ENCODE assay signal across 15 cellular contexts in the genomic region with DNA sequence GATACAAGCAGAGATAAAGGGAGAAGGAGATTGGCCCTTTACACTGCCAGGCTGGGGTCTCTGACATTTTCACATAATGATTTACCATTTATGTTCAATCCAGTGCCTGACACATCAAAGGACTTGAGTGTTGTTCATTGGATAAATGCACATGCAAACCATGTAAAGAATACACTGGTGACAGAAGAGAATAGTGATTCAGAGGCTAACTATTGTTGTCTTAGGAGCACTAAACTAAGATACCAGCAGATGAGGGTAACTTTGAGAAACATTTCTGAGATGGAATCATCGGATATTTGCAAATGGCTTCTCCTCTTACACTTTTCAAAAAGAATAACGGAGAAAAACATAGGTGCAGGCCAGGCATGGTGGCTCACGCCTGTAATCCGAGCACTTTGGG.
"Had no signal": no experiment of that assay in that cellular context is flagged by ENCODE, and none has a peak within 500 bp of the region (broad histone marks: within the 10 kb centered on the region; RNA-seq: fewer than 3 reads in every experiment).

No MANE protein-coding gene starts in this region.

- H3K36me3 ChIP-seq: lower lobe of right lung, pancreas, tibial artery had no signal

- H3K4me3 Mint-ChIP-seq: activated CD8-positive, alpha-beta memory T cell treated with anti-CD3 and anti-CD28 coated beads, Interleukin-2, amount 10 ng/mL, durations not matched to agents 7 days and 5 days; activated naive CD8-positive, alpha-beta T cell; activated T-cell treated with anti-CD3 and anti-CD28 coated beads, Interleukin-2, amount 50 U/mL, for 4 hours; mesothelial cell of epicardium; neural crest cell; stimulated activated effector memory CD8-positive, alpha-beta T cell treated with anti-CD3 and anti-CD28 coated beads, Interleukin-12 subunit alpha, Interleukin-12 subunit beta, amount 100 ng/mL, for 72 hours; T-helper 17 cell had no signal

- H3K27ac Mint-ChIP-seq: activated CD8-positive, alpha-beta memory T cell treated with anti-CD3 and anti-CD28 coated beads, Interleukin-2, amount 10 ng/mL, durations not matched to agents 7 days and 5 days; activated naive CD8-positive, alpha-beta T cell; mesothelial cell of epicardium; stimulated activated effector memory CD8-positive, alpha-beta T cell treated with anti-CD3 and anti-CD28 coated beads, Interleukin-12 subunit alpha, Interleukin-12 subunit beta, amount 100 ng/mL, for 72 hours; T-helper 17 cell had no signal

- H3K9me3 Mint-ChIP-seq: activated T-cell treated with anti-CD3 and anti-CD28 coated beads, Interleukin-2, amount 50 U/mL, for 4 hours; neural crest cell; stimulated activated effector memory CD8-positive, alpha-beta T cell treated with anti-CD3 and anti-CD28 coated beads, Interleukin-12 subunit alpha, Interleukin-12 subunit beta, amount 100 ng/mL, for 72 hours had no signal

- DNase-seq: activated CD4-positive, alpha-beta T cell treated with anti-CD3 and anti-CD28 coated beads, Interleukin-2, amount 50 U/mL, for 4 hours; activated CD8-positive, alpha-beta memory T cell treated with anti-CD3 and anti-CD28 coated beads, Interleukin-2, amount 10 ng/mL, durations not matched to agents 7 days and 5 days; activated gamma-delta T cell; activated T-cell treated with anti-CD3 and anti-CD28 coated beads, Interleukin-2, amount 50 U/mL, for 4 hours; left cardiac atrium; lower lobe of right lung; pancreas; small intestine; T-helper 17 cell; tibial artery had no signal

- H3K9me3 ChIP-seq: lower lobe of right lung, pancreas, tibial artery had no signal

- ATAC-seq: activated CD8-positive, alpha-beta memory T cell treated with anti-CD3 and anti-CD28 coated beads, Interleukin-2, amount 10 ng/mL, durations not matched to agents 7 days and 5 days; activated T-cell treated with anti-CD3 and anti-CD28 coated beads, Interleukin-2, amount 50 U/mL, for 4 hours; left cardiac atrium; lower lobe of right lung; pancreas; stimulated activated effector memory CD8-positive, alpha-beta T cell treated with anti-CD3 and anti-CD28 coated beads, Interleukin-12 subunit alpha, Interleukin-12 subunit beta, amount 100 ng/mL, for 72 hours; T-helper 17 cell had no signal

- H3K27me3 Mint-ChIP-seq: activated CD8-positive, alpha-beta memory T cell treated with anti-CD3 and anti-CD28 coated beads, Interleukin-2, amount 10 ng/mL, durations not matched to agents 7 days and 5 days; activated naive CD8-positive, alpha-beta T cell; T-helper 17 cell had no signal

- H3K4me1 ChIP-seq: lower lobe of right lung, pancreas had no signal

- H3K36me3 Mint-ChIP-seq: activated CD8-positive, alpha-beta memory T cell treated with anti-CD3 and anti-CD28 coated beads, Interleukin-2, amount 10 ng/mL, durations not matched to agents 7 days and 5 days; activated naive CD8-positive, alpha-beta T cell; mesothelial cell of epicardium; stimulated activated effector memory CD8-positive, alpha-beta T cell treated with anti-CD3 and anti-CD28 coated beads, Interleukin-12 subunit alpha, Interleukin-12 subunit beta, amount 100 ng/mL, for 72 hours had no signal

- H3K4me2 ChIP-seq: hepatocyte had no signal

- H3K27me3 ChIP-seq: hepatocyte, pancreas, tibial artery had no signal

- H3K4me3 ChIP-seq: hepatocyte, lower lobe of right lung, pancreas, tibial artery had no signal

- H3K4me1 Mint-ChIP-seq: activated CD8-positive, alpha-beta memory T cell treated with anti-CD3 and anti-CD28 coated beads, Interleukin-2, amount 10 ng/mL, durations not matched to agents 7 days and 5 days; stimulated activated effector memory CD8-positive, alpha-beta T cell treated with anti-CD3 and anti-CD28 coated beads, Interleukin-12 subunit alpha, Interleukin-12 subunit beta, amount 100 ng/mL, for 72 hours; T-helper 17 cell had no signal
